17 cellular contexts compared by ENCODE assay signal in genomic region chr2:241137276-241138190, GRCh38. TPM values are rescaled to one million over a fixed set of nuclear protein-coding genes. Genes with fewer than 3 reads are reported as not detected.
A peak's percentile ranks its signal among the peaks of the same experiment; 100 is the strongest.
DNase-seq lines count a peak whose midpoint lies in the region; ATAC-seq, FAIRE-seq and TF ChIP-seq lines count a peak whose summit lies in the region.
"Had no signal": no experiment of that assay in that cellular context is flagged by ENCODE, and none has a peak within 500 bp of the region (broad histone marks: within the 10 kb centered on the region; RNA-seq: fewer than 3 reads in every experiment).

No MANE protein-coding gene starts in this region.

- H3K9me3 ChIP-seq in Peyer's patch (no peaks in the 10 kb centered on the region), kidney (ENCODE audit: control insufficient read depth in 1 of 2, low read length in 2 of 2) (no peaks in the 10 kb centered on the region), sigmoid colon (no peaks in the 10 kb centered on the region), right atrium auricular region (no peaks in the 10 kb centered on the region)

- TF ChIP-seq POLR2A in Peyer's patch (IDR thresholded peaks at IDR 0.05) (no peak), sigmoid colon (IDR thresholded peaks at IDR 0.05) (no peak)

- FAIRE-seq in kidney (lab: Jason Lieb, UNC), result no peak
- FAIRE-seq: H54 had no signal

- intact Hi-C loops in kidney (cut with DNase I), result no loop called here
- intact Hi-C loops in sigmoid colon (cut with DNase I), result no loop called here

- TF ChIP-seq CTCF in Peyer's patch (IDR thresholded peaks at IDR 0.05), result no peak
- TF ChIP-seq CTCF in kidney (IDR thresholded peaks at IDR 0.05; ENCODE audit: borderline replicate concordance, extremely low read depth, insufficient read depth), result no peak
- TF ChIP-seq CTCF in sigmoid colon (IDR thresholded peaks at IDR 0.05), result no peak
- TF ChIP-seq CTCF in right atrium auricular region (IDR thresholded peaks at IDR 0.05), result no peak

- H3K9ac ChIP-seq in kidney (ENCODE audit: low read length in 2 of 2), result no peak overlapping the region
- H3K9ac ChIP-seq: GM23248 had no signal

- H3K27me3 ChIP-seq in Peyer's patch, result no peaks in the 10 kb centered on the region
- H3K27me3 ChIP-seq in sigmoid colon, result no peaks in the 10 kb centered on the region
- H3K27me3 ChIP-seq in right atrium auricular region, result no peaks in the 10 kb centered on the region

- WGBS in sigmoid colon, 2 donors, result 90 to 91% methylated on average over 24 of the region's 24 CpGs

- peaks cover 0 to 13% (median 0%) of the 10 kb centered on the region in 3 donors for H3K36me3 ChIP-seq in Peyer's patch
- H3K36me3 ChIP-seq in kidney (ENCODE audit: control insufficient read depth in 1 of 2, insufficient read depth in 2 of 2, low read length in 2 of 2), result no peaks in the 10 kb centered on the region
- no peaks in the 10 kb centered on the region for H3K36me3 ChIP-seq in sigmoid colon
- H3K36me3 ChIP-seq in right atrium auricular region, result no peaks in the 10 kb centered on the region

- H3K4me3 ChIP-seq in Peyer's patch (no peak overlapping the region), kidney (ENCODE audit: low read length in 2 of 2) (no peak overlapping the region), sigmoid colon (no peak overlapping the region), right atrium auricular region (no peak overlapping the region)
- H3K4me3 ChIP-seq: GM23248 had no signal

- TF ChIP-seq EP300 in sigmoid colon (IDR thresholded peaks at IDR 0.05), result no peak

- H3K4me1 ChIP-seq in Peyer's patch (no peaks in the 10 kb centered on the region), kidney (ENCODE audit: control insufficient read depth in 1 of 2, insufficient read depth in 1 of 2, low read depth in 1 of 2, low read length in 2 of 2) (peaks cover 0 to 4% of the 10 kb centered on the region in 2 donors), sigmoid colon (no peaks in the 10 kb centered on the region), right atrium auricular region (no peaks in the 10 kb centered on the region)

- DNase-seq in activated effector memory CD4-positive, alpha-beta T cell treated with anti-CD3 and anti-CD28 coated beads, Interleukin-2, amount 50 U/mL, for 16 hours, result peak; percentile 53
- no peak for DNase-seq in activated effector memory CD4-positive, alpha-beta T cell treated with Interleukin-2 at 50 U/mL for 16 hours
- DNase-seq in Peyer's patch (peak in 2 of 3 donors; percentile 24 to 30), kidney (peak; percentile 43), sigmoid colon (peak; percentile 52), right atrium auricular region (ENCODE audit: low spot score) (no peak), NCI-H748 (lab: John Stamatoyannopoulos, UW; ENCODE audit: unreplicated experiment) (no peak)
- DNase-seq: CD8-positive, alpha-beta memory T cell; DMS53; GF-D8; GM23248 had no signal

- H3K27ac ChIP-seq in Peyer's patch (no peak overlapping the region), kidney (ENCODE audit: low read depth in 2 of 2, low read length in 2 of 2) (no peak overlapping the region), sigmoid colon (no peak overlapping the region), right atrium auricular region (no peak overlapping the region)
- H3K27ac ChIP-seq: 22Rv1, GM23248, HL-60 had no signal

- no peak for ATAC-seq in GM19023 (IDR thresholded peaks at IDR 0.05; ENCODE audit: unreplicated experiment)
- ATAC-seq: HCT116 had no signal

RNA-seq across cellular contexts. Expression of gene PASK, which starts 11.7 kb away (rescaled TPM):
- total RNA-seq in Peyer's patch (100 to 1,000 TPM in 1 of 4 donors, 10 to 100 TPM in 3; 12.1 to 790 (median 26.7) TPM), kidney (26.0 TPM), sigmoid colon (1 to 10 TPM; 2.8 to 7.7 (median 4.7) TPM), right atrium auricular region (1 to 10 TPM in 1 of 2 donors, under 1 TPM in 1; 0.98 to 1.1 TPM)
- polyA plus RNA-seq in kidney (ENCODE audit: insufficient read depth, low read depth, low replicate concordance) (3.1 TPM), sigmoid colon (10 to 100 TPM in 1 of 3 donors, 1 to 10 TPM in 2; 1.4 to 16.4 (median 1.8) TPM)

RNA-seq across cellular contexts. Expression of gene PPP1R7, which starts 12.7 kb away (rescaled TPM):
- 10 to 100 TPM; 13.2 to 44.0 (median 28.1) TPM for total RNA-seq in Peyer's patch
- 64.6 TPM for total RNA-seq in kidney
- polyA plus RNA-seq in kidney (ENCODE audit: insufficient read depth, low read depth, low replicate concordance), result 94.9 TPM
- total RNA-seq in sigmoid colon, result 10 to 100 TPM; 41.3 to 63.5 (median 56.8) TPM
- 10 to 100 TPM; 76.3 to 89.7 (median 78.7) TPM for polyA plus RNA-seq in sigmoid colon
- total RNA-seq in right atrium auricular region, result 10 to 100 TPM; 57.5 to 61.4 TPM

RNA-seq across cellular contexts. Expression of gene MTERF4, which starts 35.4 kb away (rescaled TPM):
- total RNA-seq in Peyer's patch (10 to 100 TPM; 28.9 to 55.4 (median 47.9) TPM), kidney (41.5 TPM), sigmoid colon (10 to 100 TPM; 18.9 to 47.9 (median 33.2) TPM), right atrium auricular region (10 to 100 TPM; 20.6 to 25.3 TPM)
- polyA plus RNA-seq in kidney (ENCODE audit: insufficient read depth, low read depth, low replicate concordance) (24.3 TPM), sigmoid colon (10 to 100 TPM; 27.0 to 40.2 (median 29.1) TPM)

RNA-seq across cellular contexts. Expression of gene ANO7, which starts 50.9 kb away (rescaled TPM):
- total RNA-seq in Peyer's patch, result 100 to 1,000 TPM in 3 of 4 donors, 10 to 100 TPM in 1; 89.1 to 188 (median 102) TPM
- 1.9 TPM for total RNA-seq in kidney
- 1.1 TPM for polyA plus RNA-seq in kidney (ENCODE audit: insufficient read depth, low read depth, low replicate concordance)
- 1 to 10 TPM in 1 of 4 donors, under 1 TPM in 1, not detected in 2; 0.41 to 1.7 TPM for total RNA-seq in sigmoid colon
- 10 to 100 TPM in 1 of 3 donors, 1 to 10 TPM in 2; 3.9 to 39.2 (median 7.8) TPM for polyA plus RNA-seq in sigmoid colon
- total RNA-seq in right atrium auricular region, result 1 to 10 TPM; 1.1 to 1.3 TPM
- polyA plus RNA-seq: CD14-positive monocyte; CD8-positive, alpha-beta memory T cell had no signal

Comparison
In these comparisons a context has a peak if more than half of its experiments do, and no peak if none do; other contexts are left out.
1. DNase-seq: peak in activated effector memory CD4-positive, alpha-beta T cell treated with anti-CD3 and anti-CD28 coated beads, Interleukin-2, amount 50 U/mL, for 16 hours (single experiment), Peyer's patch (2 of 3), kidney (single experiment) and sigmoid colon (single experiment); none in activated effector memory CD4-positive, alpha-beta T cell treated with Interleukin-2 at 50 U/mL for 16 hours (single experiment), right atrium auricular region (single experiment) and NCI-H748 (single experiment).